Comparison of ENCODE assay signal across 11 cellular contexts in genomic region chr15:75109021-75109690, GRCh38.
DNase-seq lines count a peak whose midpoint lies in the region; ATAC-seq, FAIRE-seq and TF ChIP-seq lines count a peak whose summit lies in the region.
"Had no signal": no experiment of that assay in that cellular context is flagged by ENCODE, and none has a peak within 500 bp of the region (broad histone marks: within the 10 kb centered on the region; RNA-seq: fewer than 3 reads in every experiment).

No MANE protein-coding gene starts in this region.

- H3K9ac ChIP-seq in HCT116 (ENCODE audit: low read length) (no peak overlapping the region), keratinocyte (ENCODE audit: control insufficient read depth, extremely low read depth, insufficient read depth, low read length) (peak overlapping the region; percentile 28)

- DNase-seq in HCT116 (ENCODE audit: low read depth, low spot score), result no peak
- no peak for DNase-seq in activated B cell treated with CpG ODN at 0.5 μM for 24 hours
- no peak for DNase-seq in keratinocyte (ENCODE audit: low read depth, low spot score)
- no peak for DNase-seq in foreskin melanocyte
- no peak for DNase-seq in suprapubic skin (ENCODE audit: low spot score in 2 of 2)
- no peak for DNase-seq in DMS79 treated with DMSO at 0.1 percent for 48 hours (lab: John Stamatoyannopoulos, UW)
- DNase-seq in NOMO-1 treated with dmso at 0.1 percent for 144 hours (lab: John Stamatoyannopoulos, UW; ENCODE audit: unreplicated experiment), result no peak
- DNase-seq: NCI-H146; NCI-H526; stimulated activated naive CD4-positive, alpha-beta T cell had no signal

- POLR2A ChIA-PET in HCT116 (lab: Charles Lee) (interaction anchor here (1.4 kb wide), 1 partner anchor 95 kb away, joined by 3 read pairs; no protein-coding TSS in a partner anchor), activated B cell treated with CpG ODN at 0.5 μM for 24 hours (lab: Charles Lee) (interaction anchor here (0.9 to 3.9 kb wide), 10 partner anchors 11 to 95 kb away, joined by 3 to 24 read pairs (median 8); partner anchors contain the start of genes C15orf39 and PPCDC)

- peaks cover 6% of the 10 kb centered on the region for H3K36me3 Mint-ChIP-seq in activated B cell treated with CpG ODN at 0.5 μM for 24 hours (ENCODE audit: low read depth)

- no peaks in the 10 kb centered on the region for H3K27me3 Mint-ChIP-seq in activated B cell treated with CpG ODN at 0.5 μM for 24 hours

- H3K79me2 ChIP-seq in ACC112 (ENCODE audit: control insufficient read depth, insufficient read depth, low read length, unreplicated experiment) (no peaks in the 10 kb centered on the region), HCT116 (ENCODE audit: insufficient read depth, low read length) (no peaks in the 10 kb centered on the region), keratinocyte (ENCODE audit: control insufficient read depth, insufficient read depth, low read length) (no peaks in the 10 kb centered on the region)

- H3K9me3 ChIP-seq in HCT116 (ENCODE audit: control insufficient read depth in 1 of 2, insufficient read depth in 1 of 2, low read depth in 1 of 2, low read length in 2 of 2) (no peaks in the 10 kb centered on the region; a peak in 2 of 4 replicates), keratinocyte (ENCODE audit: control insufficient read depth, low read depth, low read length) (no peaks in the 10 kb centered on the region), suprapubic skin (no peaks in the 10 kb centered on the region)

- peak overlapping the region; percentile 87 for H3K27ac Mint-ChIP-seq in activated B cell treated with CpG ODN at 0.5 μM for 24 hours

- H3K27me3 ChIP-seq in ACC112 (ENCODE audit: insufficient read depth, low read length) (no peaks in the 10 kb centered on the region), HCT116 (ENCODE audit: insufficient read depth, low read length) (no peaks in the 10 kb centered on the region), keratinocyte (ENCODE audit: control insufficient read depth, extremely low read depth, insufficient read depth, low read length) (peaks cover 37% of the 10 kb centered on the region), suprapubic skin (no peaks in the 10 kb centered on the region)

- intact Hi-C loops in HCT116 (cut with micrococcal nuclease), result loop anchor here (5.0 kb wide), 2 partner anchors 72 to 93 kb away; partner anchors contain the start of gene C15orf39
- intact Hi-C loops in activated B cell treated with CpG ODN at 0.5 μM for 24 hours (cut with micrococcal nuclease), result no loop called here

- no peak for TF ChIP-seq CTCF in HCT116 (IDR thresholded peaks at IDR 0.05 in 2 of 3, conservative IDR thresholded peaks at IDR 0.05 in 1 of 3; ENCODE audit: borderline replicate concordance in 1 of 3, insufficient read depth in 1 of 3, low read depth in 2 of 3, low read length in 2 of 3)
- TF ChIP-seq CTCF in activated B cell treated with CpG ODN at 0.5 μM for 24 hours (IDR thresholded peaks at IDR 0.05), result no peak
- no peak for TF ChIP-seq CTCF in keratinocyte (optimal IDR thresholded peaks at IDR 0.05 in 1 of 3, IDR thresholded peaks at IDR 0.05 in 1 of 3, conservative IDR thresholded peaks at IDR 0.05 in 1 of 3; ENCODE audit: extremely low read depth in 1 of 3, insufficient read depth in 2 of 3, low read length in 3 of 3)
- TF ChIP-seq CTCF in suprapubic skin (IDR thresholded peaks at IDR 0.05), result no peak

- TF ChIP-seq POLR2A in HCT116 (IDR thresholded peaks at IDR 0.05; ENCODE audit: borderline replicate concordance, extremely low read depth, insufficient read depth, insufficient read length), result no peak
- TF ChIP-seq POLR2A in suprapubic skin (IDR thresholded peaks at IDR 0.05), result no peak

- RAD21 ChIA-PET in HCT116 (lab: Charles Lee; ENCODE audit: low non-redundant PET in 1 of 2, low total read pairs in 2 of 2, uncharacterized antibody in 2 of 2, unreplicated experiment in 2 of 2), result no interaction called here

- ATAC-seq in HCT116 (peak; percentile 2; the same call in 1 of the 2 replicates), activated B cell treated with CpG ODN at 0.5 μM for 24 hours (ENCODE audit: low read depth) (no peak)

- H3K9me3 Mint-ChIP-seq in activated B cell treated with CpG ODN at 0.5 μM for 24 hours, result peaks cover 8% of the 10 kb centered on the region

- H3K36me3 ChIP-seq in ACC112 (ENCODE audit: insufficient read depth, low read length) (no peaks in the 10 kb centered on the region), HCT116 (ENCODE audit: control insufficient read depth in 1 of 2, insufficient read depth in 2 of 2, low read length in 2 of 2) (no peaks in the 10 kb centered on the region), keratinocyte (ENCODE audit: control insufficient read depth in 2 of 2, extremely low read depth in 1 of 2, insufficient read depth in 2 of 2, low read length in 2 of 2) (no peaks in the 10 kb centered on the region), suprapubic skin (no peaks in the 10 kb centered on the region)

- WGBS in suprapubic skin, result 80% methylated on average over 15 of the region's 16 CpGs

- H3K27ac ChIP-seq in ACC112 (ENCODE audit: low read depth, low read length), result peak overlapping the region; percentile 97
- H3K27ac ChIP-seq in HCT116 (ENCODE audit: low read depth, low read length), result no peak overlapping the region
- H3K27ac ChIP-seq in keratinocyte (ENCODE audit: control insufficient read depth, insufficient read depth, low read length), result no peak overlapping the region
- no peak overlapping the region for H3K27ac ChIP-seq in suprapubic skin

- H3K4me1 Mint-ChIP-seq in activated B cell treated with CpG ODN at 0.5 μM for 24 hours, result peaks cover 90% of the 10 kb centered on the region

- dilution Hi-C loops in keratinocyte (cut with MboI; ENCODE audit: extremely low pct_ligation_motif_present, low sequenced_read_pairs), result no loop called here

- H3K4me2 ChIP-seq in HCT116 (ENCODE audit: low read length), result peak overlapping the region; percentile 58
- no peak overlapping the region for H3K4me2 ChIP-seq in keratinocyte (ENCODE audit: control insufficient read depth, extremely low read depth, insufficient read depth, low read depth, low read length)

- H3K4me1 ChIP-seq in ACC112 (ENCODE audit: control insufficient read depth, insufficient read depth, low read length, unreplicated experiment) (peaks cover 46% of the 10 kb centered on the region), HCT116 (ENCODE audit: control insufficient read depth in 1 of 2, insufficient read depth in 2 of 2, low read length in 2 of 2) (peaks cover 52 to 55% of the 10 kb centered on the region in 2 experiments), keratinocyte (ENCODE audit: control insufficient read depth, extremely low read depth, insufficient read depth, low read length) (peaks cover 32% of the 10 kb centered on the region), suprapubic skin (peaks cover 14% of the 10 kb centered on the region)

- H4K20me1 ChIP-seq in HCT116 (ENCODE audit: insufficient read depth), result no peaks in the 10 kb centered on the region
- peaks cover 6% of the 10 kb centered on the region for H4K20me1 ChIP-seq in keratinocyte (ENCODE audit: control insufficient read depth, extremely low read depth, insufficient read depth, low read length)

- BruUV-seq in HCT116 (replicated peaks; lab: Mats Ljungman, UMichigan), result no TSS peak

- H3K9me2 ChIP-seq in HCT116 (ENCODE audit: insufficient read depth), result no peaks in the 10 kb centered on the region

- peak overlapping the region; percentile 67 for H3K4me3 Mint-ChIP-seq in activated B cell treated with CpG ODN at 0.5 μM for 24 hours

- CTCF ChIA-PET in HCT116 (lab: Charles Lee) (interaction anchor here (0.9 kb wide), 1 partner anchor 92 kb away, joined by 3 read pairs; the partner anchor contains the start of gene C15orf39), activated B cell treated with CpG ODN at 0.5 μM for 24 hours (lab: Charles Lee) (interaction anchor here (1.6 to 4.4 kb wide), 3 partner anchors 66 to 96 kb away, joined by 6 to 32 read pairs (median 8); partner anchors contain the start of gene C15orf39)

- H2AFZ ChIP-seq in ACC112 (ENCODE audit: low read length, unreplicated experiment) (no peak overlapping the region), HCT116 (ENCODE audit: low read depth, low read length, poor library complexity, severe bottlenecking) (no peak overlapping the region), keratinocyte (ENCODE audit: control insufficient read depth, low read length) (no peak overlapping the region)

- H3K9me1 ChIP-seq in keratinocyte (ENCODE audit: control insufficient read depth, extremely low read depth, insufficient read depth, low read length), result peaks cover 2% of the 10 kb centered on the region

- FAIRE-seq in keratinocyte (lab: Jason Lieb, UNC), result no peak

- no peak for TF ChIP-seq EP300 in suprapubic skin (IDR thresholded peaks at IDR 0.05)

- no peak for TF ChIP-seq RAD21 in HCT116 (IDR thresholded peaks at IDR 0.05; ENCODE audit: low read depth)

- no peak overlapping the region for H3K4me3 ChIP-seq in ACC112 (ENCODE audit: low read depth, low read length)
- no peak overlapping the region for H3K4me3 ChIP-seq in HCT116 (replicated peaks in 1 of 2; ENCODE audit: low read depth in 1 of 2, low read length in 2 of 2)
- no peak overlapping the region for H3K4me3 ChIP-seq in keratinocyte (ENCODE audit: control insufficient read depth in 2 of 3, extremely low read depth in 1 of 3, insufficient read depth in 2 of 3, low read depth in 1 of 3, low read length in 3 of 3)
- no peak overlapping the region for H3K4me3 ChIP-seq in suprapubic skin

TF ChIP-seq in HCT116, 20 proteins besides CTCF, POLR2A, EP300 and RAD21 (continues in another document):
- no peak for TF ChIP-seq CEBPB (IDR thresholded peaks at IDR 0.05; ENCODE audit: low read depth)
- TF ChIP-seq EGR1 (IDR thresholded peaks at IDR 0.05; ENCODE audit: low read depth), result no peak
